ENCODE assay signal across 9 cellular contexts in genomic region chr16:22077700-22078313, GRCh38. TPM values are rescaled to one million over a fixed set of nuclear protein-coding genes. Genes with fewer than 3 reads are reported as not detected.
DNase-seq lines count a peak whose midpoint lies in the region; ATAC-seq and TF ChIP-seq lines count a peak whose summit lies in the region.
"Had no signal": no experiment of that assay in that cellular context is flagged by ENCODE, and none has a peak within 500 bp of the region (broad histone marks: within the 10 kb centered on the region; RNA-seq: fewer than 3 reads in every experiment).

No MANE protein-coding gene starts in this region.

- H3K27ac Mint-ChIP-seq in mesothelial cell of epicardium = no peak overlapping the region

- peak; percentile 46 for ATAC-seq in GM21576 (IDR thresholded peaks at IDR 0.05; ENCODE audit: unreplicated experiment)

- intact Hi-C loops in dorsolateral prefrontal cortex (cut with DNase I) = loop anchor here (2.0 kb wide), 1 partner anchor 77 kb away; the partner anchor contains the start of gene PDZD9 (in 2 of the 2)

- DNase-seq in ACHN (peak; percentile 55), NCI-H748 (lab: John Stamatoyannopoulos, UW; ENCODE audit: unreplicated experiment) (peak; percentile 48), dorsolateral prefrontal cortex (peak in 7 of 10 donors; percentile 44 to 80 (median 57)), mesothelial cell of epicardium (ENCODE audit: low spot score in 2 of 2, unreplicated experiment in 2 of 2) (peak; percentile 39 to 80), NCI-H226 (no peak)
- peak; percentile 44 to 62 for DNase-seq in activated CD4-positive, alpha-beta T cell treated with anti-CD3 and anti-CD28 coated beads, Interleukin-2, amount 50 U/mL, for 24 hours (ENCODE audit: low read depth in 1 of 2, low spot score in 1 of 2)
- DNase-seq in stimulated activated CD8-positive, alpha-beta memory T cell treated with anti-CD3 and anti-CD28 coated beads, Interleukin-4, amount 100 ng/mL, for 1 hour (ENCODE audit: low read depth in 2 of 2, low spot score in 1 of 2) = peak; percentile 45 to 64

- H3K27me3 ChIP-seq in dorsolateral prefrontal cortex = no peaks in the 10 kb centered on the region

- no peaks in the 10 kb centered on the region for H3K27me3 Mint-ChIP-seq in mesothelial cell of epicardium (ENCODE audit: low read depth)

- H3K4me1 Mint-ChIP-seq in mesothelial cell of epicardium = no peaks in the 10 kb centered on the region

- peak; percentile 60 to 91 (median 80) for TF ChIP-seq CTCF in dorsolateral prefrontal cortex (IDR thresholded peaks at IDR 0.05 in 54 of 56, conservative IDR thresholded peaks at IDR 0.05 in 2 of 56; ENCODE audit: low read depth in 1 of 56, partially characterized antibody in 56 of 56)
- peak; percentile 79 for TF ChIP-seq CTCF in mesothelial cell of epicardium (IDR thresholded peaks at IDR 0.05; ENCODE audit: unreplicated experiment)

- H3K4me3 ChIP-seq in dorsolateral prefrontal cortex = no peak overlapping the region

- no peaks in the 10 kb centered on the region for H3K36me3 Mint-ChIP-seq in mesothelial cell of epicardium

- H3K4me3 Mint-ChIP-seq in mesothelial cell of epicardium = no peak overlapping the region

- H3K9me3 Mint-ChIP-seq in mesothelial cell of epicardium = no peaks in the 10 kb centered on the region

- H3K27ac ChIP-seq in dorsolateral prefrontal cortex = peak overlapping the region in 2 of 59 donors; percentile 13 to 20

- in situ Hi-C loops in ACHN (cut with HindIII; ENCODE audit: low pct_ligation_motif_present, low pct_unique_long_range_greater_than_20kb, low sequenced_read_pairs) = loop anchor here (25.0 kb wide), 2 partner anchors 91 to 109 kb away; no protein-coding TSS in a partner anchor

RNA-seq across cellular contexts. Expression of gene VWA3A, which starts 14.5 kb away (rescaled TPM):
- total RNA-seq in dorsolateral prefrontal cortex = 10 to 100 TPM in 109 of 120 experiments, 1 to 10 TPM in 11; 4.7 to 39.2 (median 18.5) TPM
- total RNA-seq in mesothelial cell of epicardium = 0.18 to 0.54 TPM (median 0.35 TPM) in 3 replicates
- total RNA-seq: subcutaneous adipose tissue had no signal
